1 cellular context compared by ENCODE assay signal in genomic region chr11:100635194-100635593, GRCh38.
TF ChIP-seq lines count a peak whose summit lies in the region.

No MANE protein-coding gene starts in this region.

TF ChIP-seq in H1, 55 proteins besides CTCF, POLR2A, EP300 and RAD21 (continued from another document):
- TF ChIP-seq NRF1 (IDR thresholded peaks at IDR 0.05; ENCODE audit: low read depth, low read length) (no peak), FOSL1 (IDR thresholded peaks at IDR 0.05; ENCODE audit: insufficient read depth, low read depth, low read length) (no peak), RFX5 (IDR thresholded peaks at IDR 0.05; ENCODE audit: borderline replicate concordance, low read depth, low read length) (no peak), KDM5A (IDR thresholded peaks at IDR 0.05; ENCODE audit: low read length) (no peak)
